Comparison of ENCODE assay signal across 25 cellular contexts in the genomic region with DNA sequence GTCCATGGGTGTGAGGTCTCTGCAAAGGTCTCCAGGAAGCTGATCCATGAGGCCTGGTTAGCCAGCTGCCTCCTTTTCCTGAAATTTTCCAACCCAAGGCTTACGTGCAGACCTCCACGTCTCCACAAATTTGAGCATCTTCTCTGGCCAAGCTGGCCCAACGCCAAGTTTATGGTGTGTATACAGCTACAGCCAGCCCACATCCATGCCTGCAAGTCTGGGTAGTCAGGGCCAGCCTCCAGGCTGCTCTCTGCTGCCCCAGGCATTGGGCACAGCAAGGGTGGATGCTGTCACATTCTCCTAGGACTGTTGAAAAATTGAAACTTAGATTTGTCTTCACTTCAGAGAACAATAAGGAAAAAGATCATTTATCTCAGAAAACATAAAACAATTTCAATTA.
DNase-seq lines count a peak whose midpoint lies in the region; TF ChIP-seq lines count a peak whose summit lies in the region.
"Had no signal": no experiment of that assay in that cellular context is flagged by ENCODE, and none has a peak within 500 bp of the region (broad histone marks: within the 10 kb centered on the region; RNA-seq: fewer than 3 reads in every experiment).

No MANE protein-coding gene starts in this region.

- DNase-seq in DMS 273 (lab: John Stamatoyannopoulos, UW; ENCODE audit: unreplicated experiment) (peak; percentile 16), DMS 273 treated with DMSO at 0.1 percent for 48 hours (lab: John Stamatoyannopoulos, UW) (no peak), BE2C (peak; percentile 46), NCI-H69 (lab: John Stamatoyannopoulos, UW) (peak; percentile 100), chondrocyte (ENCODE audit: low spot score) (peak; percentile 90), NCI-H1694 treated with DMSO at 0.1 percent for 48 hours (lab: John Stamatoyannopoulos, UW) (no peak), H9 (no peak), HEK293T (ENCODE audit: extremely low spot score) (no peak)
- DNase-seq: CD8-positive, alpha-beta memory T cell; DMS79; EL; GDM1; GOT3; IMR-90; NCI-H1092; NCI-H1436 treated with DMSO at 0.1 percent for 48 hours; NCI-H1930; NCI-H526; PC-3; T-cell had no signal

- no peak overlapping the region for H3K4me2 ChIP-seq in H9 (ENCODE audit: insufficient read depth, insufficient read length, low read length)
- H3K4me2 ChIP-seq: KMS-11 had no signal

- no peak overlapping the region for H2BK15ac ChIP-seq in H9 (ENCODE audit: low read depth, low read length)

- no peak overlapping the region for H2BK120ac ChIP-seq in H9 (ENCODE audit: low read depth, low read length, poor library complexity, severe bottlenecking)

- H3K79me1 ChIP-seq in H9 (ENCODE audit: insufficient read depth, low read depth, low read length, poor library complexity, severe bottlenecking), result no peaks in the 10 kb centered on the region

- H3K4me3 Mint-ChIP-seq in chondrocyte (ENCODE audit: unreplicated experiment) (no peak overlapping the region), H9 (no peak overlapping the region)
- H3K4me3 Mint-ChIP-seq: B cell; CD14-positive monocyte; CD8-positive, alpha-beta memory T cell; T-cell had no signal

- no peak overlapping the region for H3K27ac ChIP-seq in H9 (ENCODE audit: insufficient read length, low read depth, low read length)
- H3K27ac ChIP-seq: 22Rv1, KMS-11 had no signal

- H3K4me1 Mint-ChIP-seq in chondrocyte (ENCODE audit: low read depth) (no peaks in the 10 kb centered on the region), H9 (no peaks in the 10 kb centered on the region)
- H3K4me1 Mint-ChIP-seq: B cell; CD14-positive monocyte; CD8-positive, alpha-beta memory T cell; T-cell had no signal

- H3K18ac ChIP-seq in H9 (ENCODE audit: insufficient read length, low read depth, low read length), result no peak overlapping the region

- no CpG with 5 or more reads among the region's 3 CpGs for WGBS in H9 (ENCODE audit: extremely low coverage, insufficient read length, low lambda C conversion rate)

- H2BK5ac ChIP-seq in H9 (ENCODE audit: insufficient read length, low read length), result no peak overlapping the region

- no peak overlapping the region for H3K9ac ChIP-seq in H9 (ENCODE audit: extremely low read depth, insufficient read length, low read length)
- H3K9ac ChIP-seq: KMS-11 had no signal

- H3K27me3 ChIP-seq in BE2C, result no peaks in the 10 kb centered on the region
- no peaks in the 10 kb centered on the region for H3K27me3 ChIP-seq in H9 (ENCODE audit: insufficient read depth, low read length)

- peaks cover 15% of the 10 kb centered on the region for H3K27me3 Mint-ChIP-seq in chondrocyte (ENCODE audit: low read depth)
- H3K27me3 Mint-ChIP-seq in H9 (ENCODE audit: low read depth), result no peaks in the 10 kb centered on the region
- H3K27me3 Mint-ChIP-seq: B cell; CD8-positive, alpha-beta memory T cell; T-cell had no signal

- H4K5ac ChIP-seq in H9 (ENCODE audit: insufficient read length, low read depth, low read length), result no peak overlapping the region

- H3K4me1 ChIP-seq in BE2C (no peaks in the 10 kb centered on the region), H9 (ENCODE audit: insufficient read depth, low read length) (no peaks in the 10 kb centered on the region)

- H2BK12ac ChIP-seq in H9 (ENCODE audit: insufficient read length, low read depth, low read length), result no peak overlapping the region

- no peaks in the 10 kb centered on the region for H3K36me3 ChIP-seq in BE2C

- CTCF ChIA-PET in HEK293T (lab: Yijun Ruan, JAX), result no interaction called here

- no peaks in the 10 kb centered on the region for H4K20me1 ChIP-seq in H9 (ENCODE audit: control insufficient read depth, insufficient read depth, insufficient read length)

- H3K23me2 ChIP-seq in H9 (ENCODE audit: insufficient read length, low read depth, low read length, poor library complexity, severe bottlenecking), result no peaks in the 10 kb centered on the region

- H3K79me2 ChIP-seq in H9 (ENCODE audit: insufficient read depth, low read length), result no peaks in the 10 kb centered on the region

- no peak overlapping the region for H4K8ac ChIP-seq in H9 (replicated peaks; ENCODE audit: insufficient read length, low read depth, low read length)

- H3K27ac Mint-ChIP-seq in chondrocyte (ENCODE audit: unreplicated experiment) (no peak overlapping the region), H9 (no peak overlapping the region)
- H3K27ac Mint-ChIP-seq: B cell; CD14-positive monocyte; CD8-positive, alpha-beta memory T cell; T-cell had no signal

- no peaks in the 10 kb centered on the region for H3K36me3 Mint-ChIP-seq in chondrocyte (ENCODE audit: low read depth)
- H3K36me3 Mint-ChIP-seq in H9 (ENCODE audit: insufficient read depth in 1 of 3, low read depth in 3 of 3), result no peaks in the 10 kb centered on the region; a peak in 1 of 7 replicates
- H3K36me3 Mint-ChIP-seq: CD14-positive monocyte; CD8-positive, alpha-beta memory T cell; T-cell had no signal

- POLR2A ChIA-PET in HEK293T (lab: Yijun Ruan, JAX), result no interaction called here

- no peak overlapping the region for H2AFZ ChIP-seq in H9 (ENCODE audit: low read length)

- no peak overlapping the region for H4K91ac ChIP-seq in H9 (ENCODE audit: insufficient read length, low read depth, low read length)

- TF ChIP-seq CTCF in BE2C (IDR thresholded peaks at IDR 0.05; ENCODE audit: low read depth, low read length) (no peak), chondrocyte (IDR thresholded peaks at IDR 0.05) (no peak), H9 (conservative IDR thresholded peaks at IDR 0.05) (no peak)

- H3K4ac ChIP-seq in H9 (ENCODE audit: low read depth, low read length), result no peak overlapping the region

- H3K4me3 ChIP-seq in BE2C (ENCODE audit: low read depth, low read length), result no peak overlapping the region
- H3K4me3 ChIP-seq: GM12878 had no signal

- H3K23ac ChIP-seq in H9 (ENCODE audit: insufficient read length, low read depth, low read length), result no peak overlapping the region

- H3T11ph ChIP-seq in H9 (ENCODE audit: low read length), result no peak overlapping the region

- no peaks in the 10 kb centered on the region for H3K9me3 ChIP-seq in BE2C
- H3K9me3 ChIP-seq in H9 (ENCODE audit: control insufficient read depth, low read depth, low read length), result no peaks in the 10 kb centered on the region

- H3K14ac ChIP-seq in H9 (ENCODE audit: insufficient read depth, low read length), result no peak overlapping the region

- H3K9me3 Mint-ChIP-seq in chondrocyte (ENCODE audit: low read depth) (peaks cover 12% of the 10 kb centered on the region), H9 (no peaks in the 10 kb centered on the region)
- H3K9me3 Mint-ChIP-seq: T-cell had no signal

- no peak overlapping the region for H2BK20ac ChIP-seq in H9 (ENCODE audit: low read depth, low read length, poor library complexity, severe bottlenecking)

- H3K56ac ChIP-seq in H9 (ENCODE audit: insufficient read length, low read depth, low read length), result no peak overlapping the region

- no peak overlapping the region for H2AK5ac ChIP-seq in H9 (ENCODE audit: insufficient read length, low read length)

TF ChIP-seq in HEK293T, 16 proteins besides CTCF, POLR2A, EP300 and RAD21:
- no peak for TF ChIP-seq ELF4 (IDR thresholded peaks at IDR 0.05)
- TF ChIP-seq L3MBTL2 (conservative IDR thresholded peaks at IDR 0.05), result no peak
- TF ChIP-seq FOXA1 (IDR thresholded peaks at IDR 0.05), result no peak
- TF ChIP-seq CTBP1 (IDR thresholded peaks at IDR 0.05; ENCODE audit: borderline replicate concordance), result no peak
- TF ChIP-seq, protein P1, sequence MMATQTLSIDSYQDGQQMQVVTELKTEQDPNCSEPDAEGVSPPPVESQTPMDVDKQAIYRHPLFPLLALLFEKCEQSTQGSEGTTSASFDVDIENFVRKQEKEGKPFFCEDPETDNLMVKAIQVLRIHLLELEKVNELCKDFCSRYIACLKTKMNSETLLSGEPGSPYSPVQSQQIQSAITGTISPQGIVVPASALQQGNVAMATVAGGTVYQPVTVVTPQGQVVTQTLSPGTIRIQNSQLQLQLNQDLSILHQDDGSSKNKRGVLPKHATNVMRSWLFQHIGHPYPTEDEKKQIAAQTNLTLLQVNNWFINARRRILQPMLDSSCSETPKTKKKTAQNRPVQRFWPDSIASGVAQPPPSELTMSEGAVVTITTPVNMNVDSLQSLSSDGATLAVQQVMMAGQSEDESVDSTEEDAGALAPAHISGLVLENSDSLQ (IDR thresholded peaks at IDR 0.05), result no peak
- no peak for TF ChIP-seq SUZ12 (IDR thresholded peaks at IDR 0.05)
- TF ChIP-seq ZNF384 (IDR thresholded peaks at IDR 0.05), result no peak
- TF ChIP-seq TARDBP (IDR thresholded peaks at IDR 0.05), result no peak
- no peak for TF ChIP-seq FOXK2 (IDR thresholded peaks at IDR 0.05)
- no peak for TF ChIP-seq SP1 (IDR thresholded peaks at IDR 0.05)
- TF ChIP-seq ARNT (IDR thresholded peaks at IDR 0.05), result no peak

Comparison
In these comparisons a context has a peak if more than half of its experiments do, and no peak if none do; other contexts are left out.
1. DNase-seq: peak in DMS 273 (single experiment), BE2C (single experiment), NCI-H69 (single experiment) and chondrocyte (single experiment); none in DMS 273 treated with DMSO at 0.1 percent for 48 hours (single experiment), NCI-H1694 treated with DMSO at 0.1 percent for 48 hours (single experiment), H9 (single experiment) and HEK293T (single experiment).